Comparison of ENCODE assay signal across 21 cellular contexts in genomic region chr2:180257247-180257646, GRCh38.
"Had no signal": no experiment of that assay in that cellular context is flagged by ENCODE, and none has a peak within 500 bp of the region (broad histone marks: within the 10 kb centered on the region; RNA-seq: fewer than 3 reads in every experiment).

No MANE protein-coding gene starts in this region.

- H3K4me3 ChIP-seq: Peyer's patch, SJCRH30 had no signal

- H3K27me3 ChIP-seq: Peyer's patch, SJCRH30 had no signal

- DNase-seq: KBM-7, MM.1S, NCI-H1092 treated with DMSO at 0.1 percent for 48 hours, NCI-H1436, NCI-H187, NCI-H2029, NCI-H2081 treated with DMSO at 0.1 percent for 48 hours, NCI-H2171, NCI-H226, NCI-H446, NCI-H510A, NCI-H524 treated with DMSO at 0.1 percent for 48 hours, NCI-H69, NCI-H774, Peyer's patch, SHP77 treated with DMSO at 0.1 percent for 48 hours, SJCRH30, T-helper 2 cell had no signal

- H3K27ac ChIP-seq: HL-60, Peyer's patch, SJCRH30 had no signal

- H3K9me3 ChIP-seq: Peyer's patch, SJCRH30 had no signal

- H3K4me1 ChIP-seq: Peyer's patch, SJCRH30 had no signal

- H3K36me3 ChIP-seq: Peyer's patch, SJCRH30 had no signal

- ATAC-seq: Right ventricle myocardium inferior, SK-N-SH treated with all-trans-retinoic acid at 6 μM for 48 hours had no signal
